Comparison of ENCODE assay signal across 27 cellular contexts in genomic region chr2:187230088-187230487, GRCh38.
"Had no signal": no experiment of that assay in that cellular context is flagged by ENCODE, and none has a peak within 500 bp of the region (broad histone marks: within the 10 kb centered on the region; RNA-seq: fewer than 3 reads in every experiment).

No MANE protein-coding gene starts in this region.

- FAIRE-seq: islet of Langerhans, keratinocyte had no signal

- ATAC-seq: esophagus mucosa; gastrocnemius medialis; heart right ventricle; left cardiac atrium; left lung; left ventricle myocardium superior; lower lobe of right lung; mucosa of descending colon; naive thymus-derived CD8-positive, alpha-beta T cell had no signal

- H3K27ac Mint-ChIP-seq: mesothelial cell of epicardium; naive B cell; naive thymus-derived CD8-positive, alpha-beta T cell had no signal

- H3K27me3 Mint-ChIP-seq: naive B cell; naive thymus-derived CD8-positive, alpha-beta T cell had no signal

- H3K9me3 Mint-ChIP-seq: mesothelial cell of epicardium had no signal

- H3K27ac ChIP-seq: coronary artery, epithelial cell of prostate, esophagus squamous epithelium, gastrocnemius medialis, heart right ventricle, left lung, lower lobe of right lung had no signal

- H3K36me3 ChIP-seq: esophagus squamous epithelium, gastrocnemius medialis, heart right ventricle, left lung, lower lobe of right lung had no signal

- H3K4me3 ChIP-seq: coronary artery, dorsolateral prefrontal cortex, esophagus squamous epithelium, gastrocnemius medialis, heart right ventricle, left lung, lower lobe of right lung, mucosa of descending colon had no signal

- H3K36me3 Mint-ChIP-seq: mesothelial cell of epicardium; naive B cell; naive thymus-derived CD8-positive, alpha-beta T cell had no signal

- H3K27me3 ChIP-seq: dorsolateral prefrontal cortex, esophagus squamous epithelium, gastrocnemius medialis, heart right ventricle, left lung had no signal

- H3K4me1 ChIP-seq: esophagus squamous epithelium, gastrocnemius medialis, heart right ventricle, left lung, lower lobe of right lung had no signal

- H3K4me1 Mint-ChIP-seq: mesothelial cell of epicardium; naive B cell; naive thymus-derived CD8-positive, alpha-beta T cell had no signal

- H3K9me3 ChIP-seq: esophagus squamous epithelium, gastrocnemius medialis, heart right ventricle, left lung, lower lobe of right lung, mucosa of descending colon had no signal

- H3K4me3 Mint-ChIP-seq: mesothelial cell of epicardium; naive B cell; naive thymus-derived CD8-positive, alpha-beta T cell had no signal

- DNase-seq: dermis blood vessel endothelial cell; dorsolateral prefrontal cortex; effector CD4-positive, alpha-beta T cell; effector memory CD4-positive, alpha-beta T cell; erythroblast; esophagus squamous epithelium; foreskin fibroblast; foreskin melanocyte; gastrocnemius medialis; glutamatergic neuron; head of caudate nucleus; heart right ventricle; hippocampal formation; left cardiac atrium; left lung; left ventricle myocardium superior; lower lobe of right lung; mesenchymal stem cell; mucosa of descending colon; naive B cell; naive thymus-derived CD8-positive, alpha-beta T cell had no signal
